Comparison of ENCODE assay signal across 19 cellular contexts in the genomic region with DNA sequence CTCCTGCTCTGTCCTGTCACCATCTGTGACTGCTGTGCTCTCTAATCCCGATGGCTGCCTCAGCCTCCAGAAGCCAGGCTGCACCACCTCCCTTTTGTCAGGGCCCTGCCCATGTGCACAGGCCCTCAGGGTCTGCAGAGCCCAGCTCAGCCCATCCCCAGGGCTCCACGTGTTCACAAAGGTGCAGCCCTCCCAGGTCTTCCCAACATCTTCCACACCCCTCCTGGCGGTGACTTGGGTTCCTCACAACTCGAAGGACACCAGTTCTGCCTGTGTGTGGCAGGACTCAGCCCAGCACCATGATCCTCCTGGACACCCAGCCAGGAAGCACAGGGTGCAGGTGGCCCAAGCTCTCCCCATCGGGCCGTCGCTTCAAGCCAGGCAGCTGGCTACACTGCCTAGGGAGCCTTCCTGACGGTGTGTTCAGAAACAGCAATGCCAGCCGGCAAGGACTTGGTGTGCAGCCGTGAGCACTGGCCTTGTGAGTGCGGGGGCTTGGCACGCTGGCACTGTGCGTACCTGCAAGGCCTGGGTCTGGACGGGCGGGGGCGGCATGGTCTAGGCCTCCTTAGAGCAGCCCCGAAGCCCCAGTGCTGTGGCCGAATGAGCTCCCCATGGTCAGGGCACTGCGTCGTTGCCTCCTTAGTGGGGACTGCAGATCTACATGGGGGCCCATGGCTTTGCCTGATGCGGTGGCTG.
"Had no signal": no experiment of that assay in that cellular context is flagged by ENCODE, and none has a peak within 500 bp of the region (broad histone marks: within the 10 kb centered on the region; RNA-seq: fewer than 3 reads in every experiment).

No MANE protein-coding gene starts in this region.

- H3K9me3 Mint-ChIP-seq: activated naive CD8-positive, alpha-beta T cell treated with anti-CD3 and anti-CD28 coated beads, Interleukin-2, amount 10 ng/mL, durations not matched to agents 7 days and 5 days; stimulated activated naive CD8-positive, alpha-beta T cell treated with anti-CD3 and anti-CD28 coated beads, Interleukin-15, Interleukin-2, amounts not matched to agents 100 ng/mL and 50 ng/mL, for 24 hours; T-helper 1 cell treated with Interleukin-12 subunit alpha and Interleukin-12 subunit beta and Interleukin-4 antibody, amounts not matched to agents 30 μg/mL and 1 μg/mL, for 36 hours had no signal

- H3K36me3 Mint-ChIP-seq: activated naive CD8-positive, alpha-beta T cell treated with anti-CD3 and anti-CD28 coated beads, Interleukin-2, amount 10 ng/mL, durations not matched to agents 7 days and 5 days; neural progenitor cell had no signal

- H3K9me3 ChIP-seq: body of pancreas, ovary, psoas muscle, suprapubic skin, transverse colon had no signal

- H3K27ac Mint-ChIP-seq: activated naive CD8-positive, alpha-beta T cell treated with anti-CD3 and anti-CD28 coated beads, Interleukin-2, amount 10 ng/mL, durations not matched to agents 7 days and 5 days; neural progenitor cell; T-helper 1 cell treated with Interleukin-12 subunit alpha and Interleukin-12 subunit beta and Interleukin-4 antibody, amounts not matched to agents 30 μg/mL and 1 μg/mL, for 36 hours had no signal

- ATAC-seq: body of pancreas, foreskin keratinocyte, psoas muscle, right cardiac atrium had no signal

- H3K4me1 ChIP-seq: foreskin keratinocyte, psoas muscle, suprapubic skin, transverse colon had no signal

- H3K4me3 ChIP-seq: body of pancreas, hepatocyte, neural progenitor cell, ovary, psoas muscle, suprapubic skin, transverse colon had no signal

- H3K9ac ChIP-seq: neural progenitor cell had no signal

- H3K36me3 ChIP-seq: neural progenitor cell, ovary, suprapubic skin, transverse colon had no signal

- H3K4me1 Mint-ChIP-seq: activated naive CD8-positive, alpha-beta T cell treated with anti-CD3 and anti-CD28 coated beads, Interleukin-2, amount 10 ng/mL, durations not matched to agents 7 days and 5 days had no signal

- H3K4me2 ChIP-seq: hepatocyte, neural progenitor cell had no signal

- H3K27me3 ChIP-seq: body of pancreas, foreskin keratinocyte, hepatocyte, ovary had no signal

- H3K27ac ChIP-seq: body of pancreas, epithelial cell of prostate, foreskin keratinocyte, hepatocyte, neural progenitor cell, ovary, psoas muscle, suprapubic skin, transverse colon had no signal

- H3K4me3 Mint-ChIP-seq: activated naive CD8-positive, alpha-beta T cell treated with anti-CD3 and anti-CD28 coated beads, Interleukin-2, amount 10 ng/mL, durations not matched to agents 7 days and 5 days; neural progenitor cell; stimulated activated naive CD8-positive, alpha-beta T cell treated with anti-CD3 and anti-CD28 coated beads, Interleukin-15, Interleukin-2, amounts not matched to agents 100 ng/mL and 50 ng/mL, for 24 hours; T-helper 1 cell treated with Interleukin-12 subunit alpha and Interleukin-12 subunit beta and Interleukin-4 antibody, amounts not matched to agents 30 μg/mL and 1 μg/mL, for 36 hours had no signal

- H2AFZ ChIP-seq: hepatocyte, neural progenitor cell had no signal

- DNase-seq: activated CD4-positive, alpha-beta T cell treated with anti-CD3 and anti-CD28 coated beads for 1 hour; activated CD4-positive, alpha-beta T cell treated with anti-CD3 and anti-CD28 coated beads, Interleukin-2, amount 50 U/mL, for 48 hours; activated naive CD4-positive, alpha-beta T cell treated with Interleukin-2 at 50 U/mL for 16 hours; activated naive CD8-positive, alpha-beta T cell treated with anti-CD3 and anti-CD28 coated beads, Interleukin-2, amount 10 ng/mL, durations not matched to agents 7 days and 5 days; activated T-cell treated with anti-CD3 and anti-CD28 coated beads for 4 hours; body of pancreas; caudate nucleus; foreskin keratinocyte; islet precursor cell; ovary; psoas muscle; transverse colon had no signal
